Comparison of ENCODE assay signal across 1 cellular context in genomic region chrX:110244951-110245480, GRCh38.
TF ChIP-seq lines count a peak whose summit lies in the region.

No MANE protein-coding gene starts in this region.

TF ChIP-seq in WTC11, 78 proteins besides CTCF, POLR2A, EP300 and RAD21 (continued from another document):
- TF ChIP-seq ERG (CRISPR knock-in tag; IDR thresholded peaks at IDR 0.05): no peak
- TF ChIP-seq ZNF425 (CRISPR knock-in tag; conservative IDR thresholded peaks at IDR 0.05): no peak
- TF ChIP-seq PREB (CRISPR knock-in tag; IDR thresholded peaks at IDR 0.05; ENCODE audit: borderline replicate concordance): no peak
- TF ChIP-seq KAT7 (CRISPR knock-in tag; IDR thresholded peaks at IDR 0.05; ENCODE audit: borderline replicate concordance): no peak
- TF ChIP-seq ZBTB43 (CRISPR knock-in tag; IDR thresholded peaks at IDR 0.05): no peak
